In the genomic region with DNA sequence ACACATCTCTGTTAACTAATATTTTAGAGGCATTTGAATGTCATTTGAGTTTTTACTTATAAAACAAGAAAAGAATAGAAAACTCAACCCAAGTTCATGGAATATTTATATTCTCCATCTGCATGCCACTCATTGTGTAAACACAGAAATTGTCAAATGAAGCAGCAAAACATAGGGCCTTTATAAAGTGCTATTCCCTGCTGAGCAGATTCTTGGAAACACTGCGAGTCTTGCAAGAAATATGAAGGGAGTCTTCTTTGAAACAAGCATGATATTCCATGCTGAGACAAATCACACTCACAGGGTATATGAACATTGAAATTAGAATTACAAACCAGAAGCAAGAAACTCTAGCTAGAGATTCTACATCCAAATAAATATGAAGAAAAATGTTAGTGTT, we compare ENCODE assay signal across 29 cellular contexts.
"Had no signal": no experiment of that assay in that cellular context is flagged by ENCODE, and none has a peak within 500 bp of the region (broad histone marks: within the 10 kb centered on the region; RNA-seq: fewer than 3 reads in every experiment).

No MANE protein-coding gene starts in this region.

- H3K4me1 Mint-ChIP-seq: natural killer cell; stimulated activated memory B cell treated with anti-CD40 and anti-IgM and Interleukin-4, amounts not matched to agents 10 μg/mL and 1 μg/mL and 100 μg/mL, for 72 hours had no signal

- H3K4me3 Mint-ChIP-seq: activated CD8-positive, alpha-beta T cell treated with anti-CD3 and anti-CD28 coated beads, Interleukin-2, amount 10 ng/mL, durations not matched to agents 7 days and 5 days; activated naive CD8-positive, alpha-beta T cell; activated T-helper 1 cell treated with anti-CD3 and anti-CD28 coated beads, Interleukin-12 subunit alpha, Interleukin-12 subunit beta, Interleukin-2, Interleukin-4 antibody, amounts not matched to agents 30 ng/mL and 10 ng/mL and 1 ng/mL, durations not matched to agents 14 hours and 24 hours and 36 hours; effector memory CD8-positive, alpha-beta T cell; natural killer cell; stimulated activated memory B cell treated with anti-CD40 and anti-IgM and Interleukin-4, amounts not matched to agents 10 μg/mL and 1 μg/mL and 100 μg/mL, for 72 hours had no signal

- H3K4me1 ChIP-seq: gastroesophageal sphincter, right lobe of liver, stomach, suprapubic skin, tibial nerve had no signal

- H3K27ac ChIP-seq: brain microvascular endothelial cell, dorsolateral prefrontal cortex, gastroesophageal sphincter, right lobe of liver, stomach, suprapubic skin, tibial nerve, WERI-Rb-1 had no signal

- H3K27ac Mint-ChIP-seq: activated CD8-positive, alpha-beta T cell treated with anti-CD3 and anti-CD28 coated beads, Interleukin-2, amount 10 ng/mL, durations not matched to agents 7 days and 5 days; activated naive CD8-positive, alpha-beta T cell; activated T-helper 1 cell treated with anti-CD3 and anti-CD28 coated beads, Interleukin-12 subunit alpha, Interleukin-12 subunit beta, Interleukin-2, Interleukin-4 antibody, amounts not matched to agents 30 ng/mL and 10 ng/mL and 1 ng/mL, durations not matched to agents 14 hours and 24 hours and 36 hours; effector memory CD8-positive, alpha-beta T cell; natural killer cell; stimulated activated memory B cell treated with anti-CD40 and anti-IgM and Interleukin-4, amounts not matched to agents 10 μg/mL and 1 μg/mL and 100 μg/mL, for 72 hours had no signal

- H3K4me3 ChIP-seq: dorsolateral prefrontal cortex, gastroesophageal sphincter, right lobe of liver, stomach, suprapubic skin, tibial nerve had no signal

- DNase-seq: activated CD4-positive, alpha-beta T cell treated with anti-CD3 and anti-CD28 coated beads for 1 hour; activated CD4-positive, alpha-beta T cell treated with anti-CD3 and anti-CD28 coated beads, Interleukin-2, amount 50 U/mL, for 1 hour; activated CD8-positive, alpha-beta T cell treated with anti-CD3 and anti-CD28 coated beads, Interleukin-2, amount 10 ng/mL, durations not matched to agents 7 days and 5 days; activated gamma-delta T cell treated with Interleukin-2 at 50 U/mL for 16 hours; amniotic stem cell; brain microvascular endothelial cell; central memory CD4-positive, alpha-beta T cell; dorsolateral prefrontal cortex; effector memory CD8-positive, alpha-beta T cell; head of caudate nucleus; islet precursor cell; left cardiac atrium; midbrain; natural killer cell; occipital lobe; posterior cingulate gyrus; right lobe of liver; small intestine; stimulated activated CD4-positive, alpha-beta T cell treated with anti-CD3 and anti-CD28 coated beads, Interleukin-15, amount 100 ng/mL, for 24 hours; stomach; T-helper 1 cell; WERI-Rb-1 had no signal

- H3K36me3 Mint-ChIP-seq: activated naive CD8-positive, alpha-beta T cell; stimulated activated memory B cell treated with anti-CD40 and anti-IgM and Interleukin-4, amounts not matched to agents 10 μg/mL and 1 μg/mL and 100 μg/mL, for 72 hours had no signal

- H3K9me3 ChIP-seq: right lobe of liver, suprapubic skin had no signal

- H3K36me3 ChIP-seq: brain microvascular endothelial cell, gastroesophageal sphincter, right lobe of liver, stomach, suprapubic skin, tibial nerve, WERI-Rb-1 had no signal

- ATAC-seq: activated CD8-positive, alpha-beta T cell treated with anti-CD3 and anti-CD28 coated beads, Interleukin-2, amount 10 ng/mL, durations not matched to agents 7 days and 5 days; effector memory CD8-positive, alpha-beta T cell; esophagus mucosa; gastroesophageal sphincter; left cardiac atrium; natural killer cell; right lobe of liver; stimulated activated memory B cell treated with anti-CD40 and anti-IgM and Interleukin-4, amounts not matched to agents 10 μg/mL and 1 μg/mL and 100 μg/mL, for 72 hours had no signal

- H3K27me3 ChIP-seq: brain microvascular endothelial cell, dorsolateral prefrontal cortex, gastroesophageal sphincter, right lobe of liver, stomach, suprapubic skin, tibial nerve had no signal

- H3K27me3 Mint-ChIP-seq: activated naive CD8-positive, alpha-beta T cell; effector memory CD8-positive, alpha-beta T cell; stimulated activated memory B cell treated with anti-CD40 and anti-IgM and Interleukin-4, amounts not matched to agents 10 μg/mL and 1 μg/mL and 100 μg/mL, for 72 hours had no signal
